Comparison of ENCODE assay signal across 8 cellular contexts in the genomic region with DNA sequence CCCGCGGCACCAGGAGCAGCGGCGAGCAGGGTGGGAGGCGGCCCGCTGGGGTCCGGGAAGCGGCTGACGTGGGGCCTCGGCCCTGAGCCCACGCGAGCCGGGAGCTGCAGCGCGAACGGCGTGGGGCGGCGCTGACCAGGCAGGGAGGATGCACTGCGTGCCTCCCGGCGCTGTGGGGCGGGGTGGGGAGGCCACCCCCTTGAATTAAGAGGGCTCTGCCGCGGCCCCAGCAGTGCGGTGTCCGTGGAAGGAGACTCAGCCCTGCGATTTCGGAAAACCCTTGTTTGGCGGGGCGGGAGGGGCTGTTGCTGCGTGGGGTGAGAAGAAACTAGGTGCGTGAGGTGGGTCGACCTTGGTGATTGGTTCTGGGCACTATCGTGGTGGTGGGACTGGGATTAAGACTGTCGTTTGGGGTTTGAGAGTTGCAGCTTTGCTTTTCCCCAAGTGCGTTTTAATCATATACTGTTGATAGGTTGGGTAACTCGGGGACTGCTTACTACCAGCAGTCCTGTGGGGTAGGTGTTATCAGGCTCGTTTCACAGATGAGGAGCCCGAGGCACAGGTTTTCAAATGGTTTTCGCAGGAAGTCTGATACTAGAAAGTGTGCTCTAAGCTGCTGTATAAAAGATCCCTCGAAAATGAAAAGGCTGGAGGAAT.
DNase-seq lines count a peak whose midpoint lies in the region; ATAC-seq lines count a peak whose summit lies in the region.

No MANE protein-coding gene starts in this region.

- H3K36me3 ChIP-seq in SK-N-MC (ENCODE audit: insufficient read depth, low read length): no peaks in the 10 kb centered on the region
- H3K36me3 ChIP-seq in adipocyte (ENCODE audit: control insufficient read depth, insufficient read depth, low read length, severe bottlenecking): no peaks in the 10 kb centered on the region

- peak; percentile 74 for DNase-seq in DMS 273 (lab: John Stamatoyannopoulos, UW; ENCODE audit: unreplicated experiment)
- DNase-seq in DMS 273 treated with DMSO at 0.1 percent for 48 hours (lab: John Stamatoyannopoulos, UW): no peak
- no peak for DNase-seq in SK-N-MC (ENCODE audit: low read depth, low spot score)
- peak; percentile 82 for DNase-seq in adipocyte (ENCODE audit: low read depth)
- peak; percentile 36 for DNase-seq in stimulated activated CD4-positive, alpha-beta T cell treated with anti-CD3 and anti-CD28 coated beads, Interleukin-12 subunit alpha, Interleukin-12 subunit beta, amount 100 ng/mL, for 4 hours
- no peak for DNase-seq in NCI-H774 (lab: John Stamatoyannopoulos, UW)

- no peak overlapping the region for H3K27ac ChIP-seq in SK-N-MC

- H3K4me1 ChIP-seq in adipocyte (ENCODE audit: control insufficient read depth, insufficient read depth, low read length): peaks cover 47% of the 10 kb centered on the region

- no peaks in the 10 kb centered on the region for H3K27me3 ChIP-seq in adipocyte (replicated peaks; ENCODE audit: control insufficient read depth, insufficient read depth, low read length)

- peak; percentile 29 for ATAC-seq in HG03039 (IDR thresholded peaks at IDR 0.05; ENCODE audit: unreplicated experiment)

- H3K9me3 ChIP-seq in SK-N-MC (ENCODE audit: low read depth, low read length) (no peaks in the 10 kb centered on the region), adipocyte (ENCODE audit: control insufficient read depth, low read length) (no peaks in the 10 kb centered on the region)

- H3K9ac ChIP-seq in SK-N-MC (ENCODE audit: insufficient read length) (peak overlapping the region; percentile 88), adipocyte (ENCODE audit: low read length) (peak overlapping the region; percentile 97)

- peak overlapping the region; percentile 94 for H3K4me3 ChIP-seq in SK-N-MC
- peak overlapping the region; percentile 99 for H3K4me3 ChIP-seq in adipocyte (ENCODE audit: low read length)
- peak overlapping the region; percentile 86 for H3K4me3 ChIP-seq in iPS-11a (ENCODE audit: low read depth, low read length)

Comparison
In these comparisons a context has a peak if more than half of its experiments do, and no peak if none do; other contexts are left out.
1. DNase-seq: peak in DMS 273 (single experiment), adipocyte (single experiment) and stimulated activated CD4-positive, alpha-beta T cell treated with anti-CD3 and anti-CD28 coated beads, Interleukin-12 subunit alpha, Interleukin-12 subunit beta, amount 100 ng/mL, for 4 hours (single experiment); none in DMS 273 treated with DMSO at 0.1 percent for 48 hours (single experiment), SK-N-MC (single experiment) and NCI-H774 (single experiment).
2. Peak in every context shown above with its lines, with median percentiles within 50 percentile points of each other: H3K4me3 ChIP-seq.